8 cellular contexts compared by ENCODE assay signal in genomic region chr7:73701357-73701995, GRCh38. TPM values are rescaled to one million over a fixed set of nuclear protein-coding genes. Genes with fewer than 3 reads are reported as not detected.
DNase-seq lines count a peak whose midpoint lies in the region; ATAC-seq, FAIRE-seq and TF ChIP-seq lines count a peak whose summit lies in the region.

No MANE protein-coding gene starts in this region.

- H3K79me2 ChIP-seq in K562 (ENCODE audit: control insufficient read depth, insufficient read depth, low read length): no peaks in the 10 kb centered on the region

- H3K4me2 ChIP-seq in K562 (ENCODE audit: insufficient read depth, low read length): no peak overlapping the region

- H3K9me1 ChIP-seq in K562 (ENCODE audit: control insufficient read depth, insufficient read depth, low read length): no peaks in the 10 kb centered on the region

- no peak overlapping the region for H3K4me3 ChIP-seq in K562

- no peaks in the 10 kb centered on the region for H3K9me3 Mint-ChIP-seq in activated T-cell treated with anti-CD3 and anti-CD28 coated beads, Interleukin-2, amount 50 U/mL, for 24 hours

- intact Hi-C loops in K562 (cut with micrococcal nuclease): loop anchor here (1.0 kb wide), 1 partner anchor 24 kb away; no protein-coding TSS in a partner anchor

- H3K36me3 Mint-ChIP-seq in activated T-cell treated with anti-CD3 and anti-CD28 coated beads, Interleukin-2, amount 50 U/mL, for 24 hours (ENCODE audit: low read depth): peaks cover 79% of the 10 kb centered on the region

- TF ChIP-seq POLR2A in K562 (conservative IDR thresholded peaks at IDR 0.05): no peak

- POLR2A ChIA-PET in K562 (lab: Yijun Ruan, JAX): interaction anchor here (0.5 to 2.3 kb wide), 11 partner anchors 9 to 181 kb away, joined by 3 to 10 read pairs (median 3); partner anchors contain the start of genes STX1A and VPS37D

- DNase-seq in activated T-cell treated with anti-CD3 and anti-CD28 coated beads, Interleukin-2, amount 50 U/mL, for 48 hours: peak; percentile 53 to 59
- no peak for DNase-seq in activated T-cell treated with anti-CD3 and anti-CD28 coated beads, Interleukin-2, amount 50 U/mL, for 24 hours
- peak; percentile 27 for DNase-seq in NCI-H1694 treated with DMSO at 0.1 percent for 48 hours (lab: John Stamatoyannopoulos, UW)
- DNase-seq in K562 (ENCODE audit: extremely low read depth in 1 of 4, low spot score in 3 of 4): peak; percentile 77 to 85 (median 81)
- peak; percentile 69 for DNase-seq in left kidney (ENCODE audit: low read depth, low spot score)
- DNase-seq in dedifferentiated amniotic fluid mesenchymal stem cell (ENCODE audit: extremely low spot score): no peak

- H3K27me3 Mint-ChIP-seq in activated T-cell treated with anti-CD3 and anti-CD28 coated beads, Interleukin-2, amount 50 U/mL, for 24 hours: no peaks in the 10 kb centered on the region

- H3K9me3 ChIP-seq in K562 (replicated peaks; ENCODE audit: control insufficient read depth, insufficient read depth, low read depth, low read length): no peaks in the 10 kb centered on the region

- H3K4me3 Mint-ChIP-seq in activated T-cell treated with anti-CD3 and anti-CD28 coated beads, Interleukin-2, amount 50 U/mL, for 24 hours: no peak overlapping the region

- H3K27me3 ChIP-seq in K562 (ENCODE audit: control insufficient read depth in 2 of 2, insufficient read depth in 2 of 2, low read length in 2 of 2): no peaks in the 10 kb centered on the region; a peak in 1 of 5 replicates

- peak; percentile 83 to 94 (median 85) for TF ChIP-seq CTCF in K562 (IDR thresholded peaks at IDR 0.05 in 2 of 3, conservative IDR thresholded peaks at IDR 0.05 in 1 of 3; ENCODE audit: insufficient read depth in 2 of 3, low read depth in 1 of 3, low read length in 3 of 3)

- peak; percentile 82 for ATAC-seq in K562
- ATAC-seq in GM21825 (IDR thresholded peaks at IDR 0.05; ENCODE audit: unreplicated experiment): no peak
- ATAC-seq in GM19397 (IDR thresholded peaks at IDR 0.05; ENCODE audit: unreplicated experiment): no peak

- H3K9ac ChIP-seq in K562 (ENCODE audit: insufficient read depth in 1 of 2, low read depth in 2 of 2, low read length in 2 of 2): no peak overlapping the region

- peaks cover 30% of the 10 kb centered on the region for H4K20me1 ChIP-seq in K562 (replicated peaks; ENCODE audit: control insufficient read depth, insufficient read depth, low read length)

- H2AFZ ChIP-seq in K562 (ENCODE audit: low read depth, low read length): no peak overlapping the region

- H3K36me3 ChIP-seq in K562 (ENCODE audit: control insufficient read depth, insufficient read depth, low read length): peaks cover 55% of the 10 kb centered on the region; the same call in 2 of the 3 replicates

- in situ Hi-C loops in K562 (cut with MboI): no loop called here

- 42% methylated on average over 12 of the region's 13 CpGs for WGBS in K562 (ENCODE audit: insufficient coverage, low coverage, missing lambda C conversion rate)

- H3K4me1 ChIP-seq in K562 (replicated peaks in 1 of 2; ENCODE audit: control insufficient read depth in 2 of 2, insufficient read depth in 2 of 2, low read length in 2 of 2): peaks cover 15 to 60% of the 10 kb centered on the region in 2 experiments; a peak in 4 of 5 replicates

- no peak for TF ChIP-seq EP300 in K562 (IDR thresholded peaks at IDR 0.05; ENCODE audit: low read length)

- no TSS peak for BruUV-seq in K562 (replicated peaks; lab: Mats Ljungman, UMichigan)

- peak; percentile 22 to 49; a peak in 3 of 4 replicates for TF ChIP-seq RAD21 in K562 (CRISPR knock-in tag; conservative IDR thresholded peaks at IDR 0.05 in 1 of 2, IDR thresholded peaks at IDR 0.05 in 1 of 2)

- H3K27ac ChIP-seq in K562 (ENCODE audit: extremely low read depth, low read depth, low read length): no peak overlapping the region

- H3K4me1 Mint-ChIP-seq in activated T-cell treated with anti-CD3 and anti-CD28 coated beads, Interleukin-2, amount 50 U/mL, for 24 hours (ENCODE audit: low read depth): peaks cover 6% of the 10 kb centered on the region

- peak; percentile 98 for FAIRE-seq in K562 (lab: Jason Lieb, UNC)

- CTCF ChIA-PET in K562 (lab: Yijun Ruan, JAX; ENCODE audit: low intra/inter-chr PET ratio): interaction anchor here (0.6 to 0.8 kb wide), 3 partner anchors 15 to 38 kb away, joined by 3 to 7 read pairs (median 4); partner anchors contain the start of gene VPS37D

- no peak overlapping the region for H3K27ac Mint-ChIP-seq in activated T-cell treated with anti-CD3 and anti-CD28 coated beads, Interleukin-2, amount 50 U/mL, for 24 hours

RNA-seq across cellular contexts. Expression of gene STX1A, which starts 18.0 kb away (rescaled TPM):
- 30.3 and 77.9 TPM in 2 replicates for total RNA-seq in K562 (2011; cell fraction: chromatin; rRNA removed; ENCODE audit: low replicate concordance)
- 38.9 and 39.9 TPM in 2 replicates for total RNA-seq in K562 (2011; cell fraction: nucleolus; rRNA removed)
- total RNA-seq in K562 (2011; cell fraction: nucleoplasm; rRNA removed): 23.4 and 25.5 TPM in 2 replicates
- total RNA-seq in K562 (2014; rRNA removed): 9.1 and 9.9 TPM in 2 replicates
- 2.3 and 3.9 TPM in 2 replicates for total RNA-seq in K562 (2014; rRNA removed; fragmentation: Illumina TruSeq; extraction: Trizol)
- total RNA-seq in K562 (2015; rRNA removed; fragmentation: Illumina TruSeq; extraction: Trizol): 6.3 and 9.6 TPM in 2 replicates
- total RNA-seq in K562 (2021): 8.0 and 8.9 TPM in 2 replicates
- polyA plus RNA-seq in K562 (2011; rRNA removed): 6.7 and 7.5 TPM in 2 replicates
- polyA plus RNA-seq in K562 (2011; cell fraction: cytosol; rRNA removed): 5.7 and 9.2 TPM in 2 replicates
- 47.5 and 68.0 TPM in 2 replicates for polyA plus RNA-seq in K562 (2011; cell fraction: nucleus; rRNA removed)
- polyA plus RNA-seq in K562 (2012): 7.2 and 8.0 TPM in 2 replicates
- polyA plus RNA-seq in K562 (2014; fragmentation: Illumina TruSeq; extraction: Trizol): 6.1 and 9.9 TPM in 2 replicates
- polyA plus RNA-seq in K562 (2014; fragmentation: Nextera tagmentation; extraction: Ambion mirVana): under 1 TPM; 0.04 to 0.15 TPM
- 11.7 and 15.1 TPM in 2 replicates for polyA plus RNA-seq in K562 (2014; rRNA removed)
- polyA minus RNA-seq in K562 (2011; rRNA and poly(A)+ RNA removed): 14.4 and 26.2 TPM in 2 replicates
- polyA minus RNA-seq in K562 (2011; cell fraction: cytosol; rRNA and poly(A)+ RNA removed): 6.7 and 8.3 TPM in 2 replicates
- 9.0 and 13.7 TPM in 2 replicates for polyA minus RNA-seq in K562 (2011; cell fraction: nucleus; rRNA and poly(A)+ RNA removed)

RNA-seq across cellular contexts. Expression of gene BUD23, which starts 18.1 kb away (rescaled TPM):
- total RNA-seq in K562 (2011; cell fraction: chromatin; rRNA removed; ENCODE audit: low replicate concordance): 117 and 181 TPM in 2 replicates
- total RNA-seq in K562 (2011; cell fraction: nucleolus; rRNA removed): 113 TPM in 2 replicates
- 140 and 171 TPM in 2 replicates for total RNA-seq in K562 (2011; cell fraction: nucleoplasm; rRNA removed)
- total RNA-seq in K562 (2014; rRNA removed) (170 and 183 TPM in 2 replicates), K562 (2014; rRNA removed; fragmentation: Illumina TruSeq; extraction: Trizol) (117 and 124 TPM in 2 replicates), K562 (2015; rRNA removed; fragmentation: Illumina TruSeq; extraction: Trizol) (123 and 128 TPM in 2 replicates), K562 (2021) (135 and 144 TPM in 2 replicates)
- polyA plus RNA-seq in K562 (2011; rRNA removed) (115 and 168 TPM in 2 replicates), K562 (2014; fragmentation: Illumina TruSeq; extraction: Trizol) (206 and 216 TPM in 2 replicates), K562 (2014; fragmentation: Nextera tagmentation; extraction: Ambion mirVana) (100 to 1,000 TPM in 1 of 2 experiments, 10 to 100 TPM in 1; 79.5 to 150 TPM), K562 (2014; rRNA removed) (270 and 301 TPM in 2 replicates)
- polyA plus RNA-seq in K562 (2011; cell fraction: cytosol; rRNA removed): 171 and 217 TPM in 2 replicates
- 88.8 and 118 TPM in 2 replicates for polyA plus RNA-seq in K562 (2011; cell fraction: nucleus; rRNA removed)
- polyA plus RNA-seq in K562 (2012): 99.9 and 166 TPM in 2 replicates
- polyA minus RNA-seq in K562 (2011; rRNA and poly(A)+ RNA removed): 64.3 and 80.9 TPM in 2 replicates
- 39.0 and 45.1 TPM in 2 replicates for polyA minus RNA-seq in K562 (2011; cell fraction: cytosol; rRNA and poly(A)+ RNA removed)
- 19.1 and 20.2 TPM in 2 replicates for polyA minus RNA-seq in K562 (2011; cell fraction: nucleus; rRNA and poly(A)+ RNA removed)

RNA-seq across cellular contexts. Expression of gene DNAJC30, which starts 18.2 kb away (rescaled TPM):
- total RNA-seq in K562 (2011; cell fraction: chromatin; rRNA removed; ENCODE audit: low replicate concordance): 18.6 and 26.1 TPM in 2 replicates
- total RNA-seq in K562 (2011; cell fraction: nucleolus; rRNA removed): 21.3 and 26.5 TPM in 2 replicates
- 23.2 and 25.1 TPM in 2 replicates for total RNA-seq in K562 (2011; cell fraction: nucleoplasm; rRNA removed)
- total RNA-seq in K562 (2014; rRNA removed) (6.9 and 8.6 TPM in 2 replicates), K562 (2014; rRNA removed; fragmentation: Illumina TruSeq; extraction: Trizol) (3.8 and 4.2 TPM in 2 replicates), K562 (2015; rRNA removed; fragmentation: Illumina TruSeq; extraction: Trizol) (4.4 and 4.6 TPM in 2 replicates), K562 (2021) (10.1 and 11.3 TPM in 2 replicates)
- polyA plus RNA-seq in K562 (2011; rRNA removed) (2.0 and 3.7 TPM in 2 replicates), K562 (2014; fragmentation: Illumina TruSeq; extraction: Trizol) (4.6 and 6.4 TPM in 2 replicates), K562 (2014; fragmentation: Nextera tagmentation; extraction: Ambion mirVana) (1 to 10 TPM; 1.1 to 1.4 TPM), K562 (2014; rRNA removed) (9.2 and 11.4 TPM in 2 replicates)
- polyA plus RNA-seq in K562 (2011; cell fraction: cytosol; rRNA removed): 3.2 and 14.7 TPM in 2 replicates
- 4.0 and 7.2 TPM in 2 replicates for polyA plus RNA-seq in K562 (2011; cell fraction: nucleus; rRNA removed)
- 5.5 and 7.0 TPM in 2 replicates for polyA plus RNA-seq in K562 (2012)
- 5.5 and 7.9 TPM in 2 replicates for polyA minus RNA-seq in K562 (2011; rRNA and poly(A)+ RNA removed)
- polyA minus RNA-seq in K562 (2011; cell fraction: cytosol; rRNA and poly(A)+ RNA removed): 3.3 and 3.4 TPM in 2 replicates
- 8.8 and 10.3 TPM in 2 replicates for polyA minus RNA-seq in K562 (2011; cell fraction: nucleus; rRNA and poly(A)+ RNA removed)

RNA-seq across cellular contexts. Expression of gene VPS37D, which starts 33.8 kb away (rescaled TPM):
- 1.3 TPM in 1 of 2 replicates, not detected in the other for total RNA-seq in K562 (2011; cell fraction: chromatin; rRNA removed; ENCODE audit: low replicate concordance)
- 0.83 and 1.3 TPM in 2 replicates for total RNA-seq in K562 (2011; cell fraction: nucleolus; rRNA removed)
- total RNA-seq in K562 (2011; cell fraction: nucleoplasm; rRNA removed): 0.76 and 0.88 TPM in 2 replicates
- total RNA-seq in K562 (2014; rRNA removed) (2.3 and 2.5 TPM in 2 replicates), K562 (2014; rRNA removed; fragmentation: Illumina TruSeq; extraction: Trizol) (0.26 TPM in 1 of 2 replicates, not detected in the other), K562 (2015; rRNA removed; fragmentation: Illumina TruSeq; extraction: Trizol) (0.25 and 0.38 TPM in 2 replicates), K562 (2021) (1.1 and 1.3 TPM in 2 replicates)
- polyA plus RNA-seq in K562 (2011; rRNA removed) (0.84 and 1.6 TPM in 2 replicates), K562 (2014; fragmentation: Illumina TruSeq; extraction: Trizol) (0.39 and 0.42 TPM in 2 replicates), K562 (2014; fragmentation: Nextera tagmentation; extraction: Ambion mirVana) (not detected), K562 (2014; rRNA removed) (1.3 and 2.1 TPM in 2 replicates)
- 1.8 and 2.7 TPM in 2 replicates for polyA plus RNA-seq in K562 (2011; cell fraction: cytosol; rRNA removed)
- 1.7 TPM in 2 replicates for polyA plus RNA-seq in K562 (2011; cell fraction: nucleus; rRNA removed)
- polyA plus RNA-seq in K562 (2012): 0.70 and 2.2 TPM in 2 replicates
- 0.32 TPM in 1 of 2 replicates, not detected in the other for polyA minus RNA-seq in K562 (2011; rRNA and poly(A)+ RNA removed)
- 1.2 and 1.9 TPM in 2 replicates for polyA minus RNA-seq in K562 (2011; cell fraction: cytosol; rRNA and poly(A)+ RNA removed)
- 0.27 and 0.33 TPM in 2 replicates for polyA minus RNA-seq in K562 (2011; cell fraction: nucleus; rRNA and poly(A)+ RNA removed)

RNA-seq across cellular contexts. Expression of gene ABHD11, which starts 37.1 kb away (rescaled TPM):
- total RNA-seq in K562 (2011; cell fraction: chromatin; rRNA removed; ENCODE audit: low replicate concordance): 36.5 and 95.8 TPM in 2 replicates
- 87.9 and 90.7 TPM in 2 replicates for total RNA-seq in K562 (2011; cell fraction: nucleolus; rRNA removed)
- 50.6 and 64.7 TPM in 2 replicates for total RNA-seq in K562 (2011; cell fraction: nucleoplasm; rRNA removed)
- total RNA-seq in K562 (2014; rRNA removed) (44.2 and 52.6 TPM in 2 replicates), K562 (2014; rRNA removed; fragmentation: Illumina TruSeq; extraction: Trizol) (11.7 and 13.2 TPM in 2 replicates), K562 (2015; rRNA removed; fragmentation: Illumina TruSeq; extraction: Trizol) (17.5 and 17.9 TPM in 2 replicates), K562 (2021) (32.6 and 37.3 TPM in 2 replicates)
- polyA plus RNA-seq in K562 (2011; rRNA removed) (18.4 and 18.9 TPM in 2 replicates), K562 (2014; fragmentation: Illumina TruSeq; extraction: Trizol) (25.5 and 26.3 TPM in 2 replicates), K562 (2014; fragmentation: Nextera tagmentation; extraction: Ambion mirVana) (1 to 10 TPM; 7.7 to 8.6 TPM), K562 (2014; rRNA removed) (40.7 and 41.7 TPM in 2 replicates)
- polyA plus RNA-seq in K562 (2011; cell fraction: cytosol; rRNA removed): 22.5 and 50.4 TPM in 2 replicates
- 22.8 and 51.7 TPM in 2 replicates for polyA plus RNA-seq in K562 (2011; cell fraction: nucleus; rRNA removed)
- polyA plus RNA-seq in K562 (2012): 24.2 and 35.9 TPM in 2 replicates
- 5.8 and 10.2 TPM in 2 replicates for polyA minus RNA-seq in K562 (2011; rRNA and poly(A)+ RNA removed)
- polyA minus RNA-seq in K562 (2011; cell fraction: cytosol; rRNA and poly(A)+ RNA removed): 7.9 and 9.4 TPM in 2 replicates
- 33.2 and 40.7 TPM in 2 replicates for polyA minus RNA-seq in K562 (2011; cell fraction: nucleus; rRNA and poly(A)+ RNA removed)

Comparison
In these comparisons a context has a peak if more than half of its experiments do, and no peak if none do; other contexts are left out.
1. DNase-seq: peak in activated T-cell treated with anti-CD3 and anti-CD28 coated beads, Interleukin-2, amount 50 U/mL, for 48 hours (2 of 2), NCI-H1694 treated with DMSO at 0.1 percent for 48 hours (single experiment), K562 (4 of 4) and left kidney (single experiment); none in activated T-cell treated with anti-CD3 and anti-CD28 coated beads, Interleukin-2, amount 50 U/mL, for 24 hours (single experiment) and dedifferentiated amniotic fluid mesenchymal stem cell (single experiment).